ENCODE assay signal across 11 cellular contexts in the genomic region with DNA sequence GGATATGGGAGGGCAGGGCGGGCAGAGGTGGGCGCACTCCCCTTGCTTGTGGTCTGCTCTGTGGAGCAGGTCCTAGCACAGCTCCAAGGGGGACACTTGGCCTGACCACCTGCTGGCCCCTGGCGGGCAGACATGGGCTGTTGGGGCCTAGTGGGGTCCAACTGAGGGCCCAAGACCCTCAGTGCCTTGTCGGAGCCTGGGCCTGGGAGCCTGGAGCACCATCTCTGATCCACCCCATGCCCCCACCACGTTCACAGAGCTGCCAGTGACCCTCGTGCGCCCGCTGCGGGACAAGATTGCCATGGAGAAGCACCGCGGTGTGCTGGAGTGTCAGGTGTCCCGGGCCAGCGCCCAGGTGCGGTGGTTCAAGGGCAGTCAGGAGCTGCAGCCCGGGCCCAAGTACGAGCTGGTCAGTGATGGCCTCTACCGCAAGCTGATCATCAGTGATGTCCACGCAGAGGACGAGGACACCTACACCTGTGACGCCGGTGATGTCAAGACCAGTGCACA.
"Had no signal": no experiment of that assay in that cellular context is flagged by ENCODE, and none has a peak within 500 bp of the region (broad histone marks: within the 10 kb centered on the region; RNA-seq: fewer than 3 reads in every experiment).

No MANE protein-coding gene starts in this region.

- H3K36me3 ChIP-seq: transverse colon had no signal

- H3K27me3 ChIP-seq: transverse colon had no signal

- ATAC-seq: stimulated activated naive CD8-positive, alpha-beta T cell treated with anti-CD3 and anti-CD28 coated beads, Interleukin-15, Interleukin-2, amounts not matched to agents 100 U/mL and 50 U/mL, for 24 hours had no signal

- H3K4me2 ChIP-seq: smooth muscle cell had no signal

- H3K9me3 ChIP-seq: transverse colon had no signal

- H3K27ac ChIP-seq: transverse colon had no signal

- H3K4me3 ChIP-seq: smooth muscle cell, transverse colon had no signal

- DNase-seq: activated CD4-positive, alpha-beta T cell treated with anti-CD3 and anti-CD28 coated beads, Interleukin-2, amount 50 U/mL, for 1 hour; activated CD4-positive, CD25-positive, alpha-beta regulatory T cell; activated gamma-delta T cell treated with Interleukin-2 at 50 U/mL for 16 hours; effector memory CD4-positive, alpha-beta T cell; foreskin fibroblast; glutamatergic neuron; hypothalamus; retina; stimulated activated naive CD8-positive, alpha-beta T cell treated with anti-CD3 and anti-CD28 coated beads, Interleukin-15, Interleukin-2, amounts not matched to agents 100 U/mL and 50 U/mL, for 24 hours; transverse colon had no signal
